Comparison of ENCODE assay signal across 13 cellular contexts in the genomic region with DNA sequence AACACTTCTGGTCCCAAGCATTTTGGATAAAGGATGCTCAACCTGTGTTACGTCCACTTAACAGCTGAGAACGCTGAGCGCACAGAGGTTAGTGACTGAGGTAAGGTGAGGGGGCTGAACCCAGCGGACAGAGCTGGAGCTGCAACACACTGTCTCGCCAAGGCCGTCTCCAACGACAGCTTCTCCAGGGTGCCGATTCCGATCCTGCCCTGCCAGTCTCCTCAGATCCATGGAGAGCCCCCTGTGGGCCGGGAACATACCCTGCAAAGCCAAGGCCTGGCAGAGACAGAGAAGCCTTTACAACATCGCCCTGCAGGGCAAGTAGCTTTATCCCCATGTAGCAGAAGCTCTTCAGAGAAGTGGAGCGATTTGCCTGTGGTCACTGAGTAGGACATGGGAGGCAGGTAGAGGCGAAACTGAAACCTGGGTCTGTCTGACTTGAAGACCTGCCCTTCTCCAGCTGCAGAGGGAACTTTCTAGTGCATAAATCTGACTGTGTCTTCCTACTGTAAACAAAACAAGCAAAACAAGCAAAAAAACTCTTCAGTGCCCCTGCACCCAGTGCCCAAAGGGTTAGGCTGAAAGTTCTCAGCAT.
DNase-seq lines count a peak whose midpoint lies in the region; ATAC-seq and TF ChIP-seq lines count a peak whose summit lies in the region.
"Had no signal": no experiment of that assay in that cellular context is flagged by ENCODE, and none has a peak within 500 bp of the region (broad histone marks: within the 10 kb centered on the region; RNA-seq: fewer than 3 reads in every experiment).

No MANE protein-coding gene starts in this region.

- TF ChIP-seq CTCF in GM20000 (IDR thresholded peaks at IDR 0.05; ENCODE audit: extremely low read depth, missing control alignments) (no peak), VCaP (conservative IDR thresholded peaks at IDR 0.05) (0 out of 2 replicates have a peak, but pooled peaks have one; percentile 12), mucosa of descending colon (IDR thresholded peaks at IDR 0.05) (no peak)

- no peaks in the 10 kb centered on the region for H3K9me3 ChIP-seq in mucosa of descending colon

- ATAC-seq in mucosa of descending colon (peak; percentile 25), HG02763 (IDR thresholded peaks at IDR 0.05; ENCODE audit: unreplicated experiment) (no peak)
- ATAC-seq: stimulated activated memory B cell treated with anti-CD40 and anti-IgM and Interleukin-4, amounts not matched to agents 10 μg/mL and 1 μg/mL and 100 μg/mL, for 72 hours had no signal

- intact Hi-C loops in mucosa of descending colon (cut with DNase I, micrococcal nuclease), result loop anchor here (10.0 kb wide), 2 partner anchors 74 to 114 kb away; a partner anchor contains a TSS

- DNase-seq in Daoy (ENCODE audit: low read depth) (peak; percentile 25), GM20000 (ENCODE audit: low spot score) (peak; percentile 32), mucosa of descending colon (peak in 1 of 3 donors; percentile 28), SIG-M5 treated with dmso at 0.1 percent for 504 hours (lab: John Stamatoyannopoulos, UW; ENCODE audit: unreplicated experiment) (no peak), HT-29 (ENCODE audit: low spot score) (no peak)
- DNase-seq in activated CD8-positive, alpha-beta memory T cell treated with anti-CD3 and anti-CD28 coated beads, Interleukin-2, amount 50 U/mL, for 4 hours, result no peak
- DNase-seq: kidney glomerular epithelial cell; stimulated activated CD4-positive, alpha-beta T cell treated with anti-CD3 and anti-CD28 coated beads, Interleukin-15, amount 100 ng/mL, for 24 hours; T-helper 2 cell had no signal

- H3K4me1 ChIP-seq in mucosa of descending colon (ENCODE audit: low read depth), result no peaks in the 10 kb centered on the region

- H3K4me3 ChIP-seq in mucosa of descending colon, result no peak overlapping the region

- no peak overlapping the region for H3K27ac ChIP-seq in VCaP
- H3K27ac ChIP-seq: epithelial cell of prostate had no signal

- no peaks in the 10 kb centered on the region for H3K36me3 ChIP-seq in mucosa of descending colon (ENCODE audit: low read depth)

Comparison
In these comparisons a context has a peak if more than half of its experiments do, and no peak if none do; other contexts are left out.
1. DNase-seq: peak in Daoy (single experiment) and GM20000 (single experiment); none in activated CD8-positive, alpha-beta memory T cell treated with anti-CD3 and anti-CD28 coated beads, Interleukin-2, amount 50 U/mL, for 4 hours (single experiment), SIG-M5 treated with dmso at 0.1 percent for 504 hours (single experiment) and HT-29 (single experiment).